ENCODE assay signal across 8 cellular contexts in genomic region chr1:39408641-39409054, GRCh38.
DNase-seq lines count a peak whose midpoint lies in the region; ATAC-seq and TF ChIP-seq lines count a peak whose summit lies in the region.

No MANE protein-coding gene starts in this region.

- peaks cover 39% of the 10 kb centered on the region for H3K4me1 ChIP-seq in HUES64 (ENCODE audit: insufficient read depth, low read length)
- peaks cover 25% of the 10 kb centered on the region for H3K4me1 ChIP-seq in OCI-LY1 (ENCODE audit: insufficient read depth, low read length, severe bottlenecking)
- peaks cover 50% of the 10 kb centered on the region for H3K4me1 ChIP-seq in mononuclear cell (ENCODE audit: insufficient read depth, low read length)

- no peaks in the 10 kb centered on the region for H3K9me2 ChIP-seq in OCI-LY1 (ENCODE audit: low read depth, low read length)

- no peaks in the 10 kb centered on the region for H3K79me2 ChIP-seq in OCI-LY1 (ENCODE audit: insufficient read depth, low read length)

- H3K9ac ChIP-seq in HUES64 (ENCODE audit: low read depth, low read length) (peak overlapping the region; percentile 86), OCI-LY1 (ENCODE audit: low read length) (peak overlapping the region; percentile 58; the same call in 1 of the 2 replicates)

- H3K4me3 ChIP-seq in HUES64 (ENCODE audit: low read length): peak overlapping the region; percentile 80
- H3K4me3 ChIP-seq in OCI-LY1 (ENCODE audit: low read depth, low read length, poor library complexity, severe bottlenecking): peak overlapping the region; percentile 70
- H3K4me3 ChIP-seq in epithelial cell of esophagus (ENCODE audit: low read length): peak overlapping the region; percentile 58
- peak overlapping the region; percentile 50 for H3K4me3 ChIP-seq in mononuclear cell (ENCODE audit: low read length)

- peak overlapping the region; percentile 78 for H3K4me2 ChIP-seq in OCI-LY1 (ENCODE audit: low read length)

- H3K27ac ChIP-seq in HUES64 (ENCODE audit: low read depth, low read length): peak overlapping the region; percentile 94
- no peak overlapping the region for H3K27ac ChIP-seq in OCI-LY1 (ENCODE audit: low read depth, low read length, poor library complexity, severe bottlenecking)

- no peak overlapping the region for H2AFZ ChIP-seq in OCI-LY1 (ENCODE audit: low read length)

- H3K9me3 ChIP-seq in HUES64 (ENCODE audit: insufficient read depth, low read depth, low read length) (no peaks in the 10 kb centered on the region), OCI-LY1 (ENCODE audit: low read length) (no peaks in the 10 kb centered on the region), mononuclear cell (ENCODE audit: low read depth, low read length) (no peaks in the 10 kb centered on the region)

- DNase-seq in COLO829 (ENCODE audit: low spot score): peak; percentile 91
- DNase-seq in activated T-cell treated with anti-CD3 and anti-CD28 coated beads for 24 hours (ENCODE audit: low read depth): peak; percentile 80
- DNase-seq in epithelial cell of esophagus (ENCODE audit: low read depth): peak; percentile 93
- peak; percentile 79 to 81 for DNase-seq in stimulated activated CD8-positive, alpha-beta memory T cell treated with anti-CD3 and anti-CD28 coated beads, Interleukin-2, amount 100 ng/mL, for 48 hours (ENCODE audit: low read depth in 2 of 2)

- no peaks in the 10 kb centered on the region for H3F3A ChIP-seq in OCI-LY1 (ENCODE audit: insufficient read depth, low read length)

- WGBS in HUES64: under 1% methylated on average over 43 of the region's 53 CpGs

- TF ChIP-seq CTCF in OCI-LY1 (IDR thresholded peaks at IDR 0.05; ENCODE audit: low read length) (no peak), epithelial cell of esophagus (IDR thresholded peaks at IDR 0.05; ENCODE audit: insufficient read depth, low read depth, low read length, missing control alignments) (no peak)

- H3K36me3 ChIP-seq in HUES64 (ENCODE audit: insufficient read depth, low read length) (peaks cover 27% of the 10 kb centered on the region), OCI-LY1 (ENCODE audit: insufficient read depth, low read length) (no peaks in the 10 kb centered on the region)

- ATAC-seq in GM21515 (IDR thresholded peaks at IDR 0.05; ENCODE audit: unreplicated experiment): peak; percentile 68

- no peaks in the 10 kb centered on the region for H4K20me1 ChIP-seq in OCI-LY1 (ENCODE audit: insufficient read depth, low read length)

- H3K27me3 ChIP-seq in HUES64 (ENCODE audit: insufficient read depth, low read length) (no peaks in the 10 kb centered on the region), OCI-LY1 (ENCODE audit: insufficient read depth, low read length) (no peaks in the 10 kb centered on the region), mononuclear cell (ENCODE audit: insufficient read depth, low read length) (no peaks in the 10 kb centered on the region)
